In the genomic region with DNA sequence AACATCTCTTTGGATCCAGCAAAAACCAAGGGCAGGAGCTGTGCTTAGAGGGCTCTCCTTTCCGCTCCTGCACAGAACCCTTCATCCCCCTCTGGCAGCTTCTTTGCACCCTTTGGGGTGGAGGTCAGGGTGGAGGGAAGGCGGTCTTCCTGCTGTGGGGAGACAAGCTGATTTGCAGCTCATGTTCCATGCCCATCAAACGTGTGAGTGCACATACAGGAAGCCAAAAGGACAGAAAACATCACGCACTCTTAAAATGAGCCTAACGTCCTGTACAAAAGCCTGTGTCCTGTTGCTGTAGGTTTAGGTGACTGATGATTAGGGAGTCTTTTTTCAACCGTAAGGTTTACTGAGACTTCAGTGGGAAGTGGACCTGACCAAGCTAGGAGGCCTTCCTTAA, we compare ENCODE assay signal across 18 cellular contexts.
"Had no signal": no experiment of that assay in that cellular context is flagged by ENCODE, and none has a peak within 500 bp of the region (broad histone marks: within the 10 kb centered on the region; RNA-seq: fewer than 3 reads in every experiment).

No MANE protein-coding gene starts in this region.

- H3K27ac Mint-ChIP-seq: activated T-helper 17 cell treated with anti-CD3 and anti-CD28 coated beads, Interleukin-2, amount 50 U/mL, for 72 hours; mesothelial cell of epicardium; nephron had no signal

- H3K4me1 Mint-ChIP-seq: mesothelial cell of epicardium, nephron had no signal

- H3K4me3 Mint-ChIP-seq: activated T-helper 17 cell treated with anti-CD3 and anti-CD28 coated beads, Interleukin-2, amount 50 U/mL, for 72 hours; central memory CD8-positive, alpha-beta T cell; mesothelial cell of epicardium; nephron had no signal

- H3K27me3 Mint-ChIP-seq: activated T-helper 17 cell treated with anti-CD3 and anti-CD28 coated beads, Interleukin-2, amount 50 U/mL, for 72 hours; central memory CD8-positive, alpha-beta T cell had no signal

- ATAC-seq: activated CD4-positive, CD25-positive, alpha-beta regulatory T cell treated with anti-CD3 and anti-CD28 coated beads, Interleukin-2, amount 50 U/mL, for 24 hours; activated T-helper 17 cell treated with anti-CD3 and anti-CD28 coated beads, Interleukin-2, amount 50 U/mL, for 72 hours; foreskin keratinocyte; left ventricle myocardium superior had no signal

- H3K9me3 Mint-ChIP-seq: activated T-helper 17 cell treated with anti-CD3 and anti-CD28 coated beads, Interleukin-2, amount 50 U/mL, for 72 hours; central memory CD8-positive, alpha-beta T cell had no signal

- DNase-seq: activated CD4-positive, alpha-beta T cell treated with anti-CD3 and anti-CD28 coated beads, Interleukin-2, amount 50 U/mL, for 1 hour; activated naive CD4-positive, alpha-beta T cell treated with Interleukin-2 at 50 U/mL for 16 hours; activated T-cell treated with anti-CD3 and anti-CD28 coated beads for 4 hours; effector memory CD4-positive, alpha-beta T cell; foreskin keratinocyte; glutamatergic neuron; kidney glomerular epithelial cell; left ventricle myocardium superior; mammary epithelial cell; ovary; stimulated activated CD4-positive, alpha-beta T cell treated with anti-CD3 and anti-CD28 coated beads, Interleukin-2, amount 100 ng/mL, for 48 hours; stimulated activated CD8-positive, alpha-beta memory T cell treated with anti-CD3 and anti-CD28 coated beads, Interleukin-4, amount 100 ng/mL, for 48 hours; stimulated activated naive CD4-positive, alpha-beta T cell treated with Interleukin-2 at 50 U/mL for 16 hours had no signal
